In the genomic region with DNA sequence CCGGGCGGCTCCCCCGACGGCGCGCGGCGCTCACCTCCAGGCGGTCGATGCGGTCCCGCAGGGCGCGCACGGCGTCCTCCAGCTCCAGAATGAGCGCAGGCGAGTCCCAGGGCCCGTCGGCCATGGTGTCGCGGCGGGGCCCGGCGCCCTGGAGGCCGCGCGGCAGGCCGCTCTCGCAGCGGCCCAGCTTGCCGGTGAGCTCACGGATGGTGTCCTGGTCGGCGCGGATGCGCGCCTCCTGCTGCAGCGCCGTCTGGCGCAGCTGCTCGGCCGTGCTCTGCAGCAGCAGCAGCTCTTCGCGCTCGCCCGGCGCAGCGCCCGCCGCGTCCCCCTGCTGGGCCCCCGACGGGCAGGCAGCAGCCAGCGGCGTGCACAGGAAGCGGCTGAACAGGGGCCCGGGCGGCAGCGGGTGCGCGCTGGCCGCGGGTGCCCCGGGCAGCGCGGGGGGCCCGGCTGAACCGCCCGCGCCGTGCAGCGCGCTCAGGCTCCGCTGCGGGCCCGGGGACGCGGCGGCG, we compare ENCODE assay signal across 8 cellular contexts. TPM values are rescaled to one million over a fixed set of nuclear protein-coding genes. Genes with fewer than 3 reads are reported as not detected.
DNase-seq lines count a peak whose midpoint lies in the region; ATAC-seq, FAIRE-seq and TF ChIP-seq lines count a peak whose summit lies in the region.

No MANE protein-coding gene starts in this region.

- H4K20me1 ChIP-seq in GM23248 (ENCODE audit: insufficient read depth), result no peaks in the 10 kb centered on the region

- no peaks in the 10 kb centered on the region for H3K9me2 ChIP-seq in GM23248 (ENCODE audit: insufficient read depth)

- 0 out of 2 replicates have a peak, but pooled peaks cover 6% of the 10 kb centered on the region for H3F3A ChIP-seq in GM23248 (ENCODE audit: insufficient read depth)

- H3K9ac ChIP-seq in GM23248, result peak overlapping the region; percentile 59
- no peak overlapping the region for H3K9ac ChIP-seq in rectal smooth muscle tissue (ENCODE audit: low read length)

- H3K4me3 ChIP-seq in GM23248 (peak overlapping the region; percentile 65), heart right ventricle (peak overlapping the region; percentile 18 to 64 (median 50)), rectal smooth muscle tissue (ENCODE audit: low read length) (peak overlapping the region; percentile 26)

- no peaks in the 10 kb centered on the region for H3K79me2 ChIP-seq in GM23248 (ENCODE audit: insufficient read depth)

- peak; percentile 90 for ATAC-seq in activated naive CD8-positive, alpha-beta T cell treated with anti-CD3 and anti-CD28 coated beads, Interleukin-2, amount 10 ng/mL, durations not matched to agents 7 days and 5 days (ENCODE audit: low read depth)
- ATAC-seq in heart right ventricle (peak; percentile 53 to 80 (median 75)), HG03108 (IDR thresholded peaks at IDR 0.05; ENCODE audit: unreplicated experiment) (no peak), GM19351 (IDR thresholded peaks at IDR 0.05; ENCODE audit: unreplicated experiment) (no peak)

- H3K36me3 ChIP-seq in GM23248 (ENCODE audit: low read depth) (no peaks in the 10 kb centered on the region), heart right ventricle (no peaks in the 10 kb centered on the region), rectal smooth muscle tissue (ENCODE audit: control insufficient read depth, insufficient read depth, low read length) (no peaks in the 10 kb centered on the region)

- peak in 6 of 9 donors; percentile 9 to 58 (median 42) for TF ChIP-seq CTCF in heart right ventricle (IDR thresholded peaks at IDR 0.05)

- FAIRE-seq in RCC 7860 (lab: Jason Lieb, UNC), result no peak

- H3K4me2 ChIP-seq in GM23248 (ENCODE audit: unreplicated experiment), result peak overlapping the region; percentile 35

- DNase-seq in AG08396 (ENCODE audit: low spot score), result peak; percentile 84
- peak; percentile 86 for DNase-seq in GM23248
- DNase-seq in RCC 7860 (ENCODE audit: low spot score), result peak; percentile 47
- DNase-seq in activated naive CD8-positive, alpha-beta T cell treated with anti-CD3 and anti-CD28 coated beads, Interleukin-2, amount 10 ng/mL, durations not matched to agents 7 days and 5 days, result peak; percentile 74
- DNase-seq in heart right ventricle, result peak in 1 of 2 donors; percentile 60

- POLR2A ChIA-PET in activated naive CD8-positive, alpha-beta T cell treated with anti-CD3 and anti-CD28 coated beads, Interleukin-2, amount 10 ng/mL, durations not matched to agents 7 days and 5 days (lab: Charles Lee), result interaction anchor here (0.7 to 1.8 kb wide), 4 partner anchors 8 to 201 kb away, joined by 3 to 10 read pairs (median 3); partner anchors contain the start of gene SUN2

- intact Hi-C loops in heart right ventricle (cut with DNase I), result loop anchor here in 7 of 10 donors (2.0 to 10.0 kb wide), 8 partner anchors 46 to 76 kb away; partner anchors contain the start of gene DNAL4 (in 1 of the 7)

- in situ Hi-C loops in GM23248 (cut with MboI), result no loop called here

- peak overlapping the region; percentile 77; the same call in 1 of the 2 replicates for H2AFZ ChIP-seq in GM23248

- H3K4me1 Mint-ChIP-seq in activated naive CD8-positive, alpha-beta T cell treated with anti-CD3 and anti-CD28 coated beads, Interleukin-2, amount 10 ng/mL, durations not matched to agents 7 days and 5 days, result peaks cover 5% of the 10 kb centered on the region

- H3K27me3 ChIP-seq in GM23248 (replicated peaks; ENCODE audit: insufficient read depth), result no peaks in the 10 kb centered on the region; the same call in 1 of the 2 replicates
- H3K27me3 ChIP-seq in heart right ventricle, result peaks cover 0 to 66% (median 13%) of the 10 kb centered on the region in 7 donors
- H3K27me3 ChIP-seq in rectal smooth muscle tissue (ENCODE audit: control insufficient read depth, insufficient read depth, low read length), result peaks cover 20% of the 10 kb centered on the region

- no peak overlapping the region for H3K27ac Mint-ChIP-seq in activated naive CD8-positive, alpha-beta T cell treated with anti-CD3 and anti-CD28 coated beads, Interleukin-2, amount 10 ng/mL, durations not matched to agents 7 days and 5 days

- no peak overlapping the region for H3K4me3 Mint-ChIP-seq in activated naive CD8-positive, alpha-beta T cell treated with anti-CD3 and anti-CD28 coated beads, Interleukin-2, amount 10 ng/mL, durations not matched to agents 7 days and 5 days

- peaks cover 63% of the 10 kb centered on the region for H3K27me3 Mint-ChIP-seq in activated naive CD8-positive, alpha-beta T cell treated with anti-CD3 and anti-CD28 coated beads, Interleukin-2, amount 10 ng/mL, durations not matched to agents 7 days and 5 days

- H3K9me3 ChIP-seq in GM23248 (ENCODE audit: low read depth) (no peaks in the 10 kb centered on the region), heart right ventricle (no peaks in the 10 kb centered on the region)

- no peaks in the 10 kb centered on the region for H3K4me1 ChIP-seq in GM23248 (ENCODE audit: insufficient read depth)
- peaks cover 3 to 20% (median 12%) of the 10 kb centered on the region in 9 donors for H3K4me1 ChIP-seq in heart right ventricle
- peaks cover 2% of the 10 kb centered on the region for H3K4me1 ChIP-seq in rectal smooth muscle tissue (ENCODE audit: control insufficient read depth, insufficient read depth, low read length)

- no peaks in the 10 kb centered on the region for H3K36me3 Mint-ChIP-seq in activated naive CD8-positive, alpha-beta T cell treated with anti-CD3 and anti-CD28 coated beads, Interleukin-2, amount 10 ng/mL, durations not matched to agents 7 days and 5 days

- no peaks in the 10 kb centered on the region for H3K9me3 Mint-ChIP-seq in activated naive CD8-positive, alpha-beta T cell treated with anti-CD3 and anti-CD28 coated beads, Interleukin-2, amount 10 ng/mL, durations not matched to agents 7 days and 5 days

- 2 to 3% methylated on average over 70 to 75 of the region's 81 CpGs for WGBS in GM23248 (ENCODE audit: low coverage in 1 of 2, low lambda C conversion rate in 2 of 2, missing lambda C conversion rate in 2 of 2), 2 experiments
- 0 to 1% methylated on average over 70 to 81 of the region's 81 CpGs for WGBS in heart right ventricle, 2 donors

- H3K27ac ChIP-seq in GM23248 (no peak overlapping the region), heart right ventricle (peak overlapping the region in 8 of 10 donors; percentile 39 to 67 (median 60)), rectal smooth muscle tissue (ENCODE audit: low read depth, low read length) (peak overlapping the region; percentile 63)

RNA-seq across cellular contexts. Expression of gene NPTXR, which starts 0.6 kb away (rescaled TPM):
- total RNA-seq in GM23248 (2014; rRNA removed; shearing (Covaris generic)), result 2.7 and 4.2 TPM in 2 replicates
- 0.99 TPM in 2 replicates for polyA plus RNA-seq in GM23248 (2016; fragmentation: Nextera tagmentation; extraction: Ambion mirVana)
- total RNA-seq in activated naive CD8-positive, alpha-beta T cell treated with anti-CD3 and anti-CD28 coated beads, Interleukin-2, amount 10 ng/mL, durations not matched to agents 7 days and 5 days, result 1 to 10 TPM; 5.9 to 6.8 TPM
- total RNA-seq in heart right ventricle, result 10 to 100 TPM; 14.7 to 32.9 (median 24.0) TPM
- 1 to 10 TPM; 8.6 to 9.2 TPM for polyA plus RNA-seq in heart right ventricle

RNA-seq across cellular contexts. Expression of gene CBX6, which starts 28.8 kb away (rescaled TPM):
- total RNA-seq in GM23248 (2014; rRNA removed; shearing (Covaris generic)), result 52.1 and 52.7 TPM in 2 replicates
- polyA plus RNA-seq in GM23248 (2016; fragmentation: Nextera tagmentation; extraction: Ambion mirVana) (51.9 and 55.8 TPM in 2 replicates), heart right ventricle (10 to 100 TPM; 17.4 to 23.9 TPM)
- 10 to 100 TPM; 66.0 to 66.4 TPM for total RNA-seq in activated naive CD8-positive, alpha-beta T cell treated with anti-CD3 and anti-CD28 coated beads, Interleukin-2, amount 10 ng/mL, durations not matched to agents 7 days and 5 days
- 10 to 100 TPM; 28.2 to 49.1 (median 37.3) TPM for total RNA-seq in heart right ventricle

RNA-seq across cellular contexts. Expression of gene DNAL4, which starts 49.3 kb away (rescaled TPM):
- total RNA-seq in GM23248 (2014; rRNA removed; shearing (Covaris generic)), result 11.6 and 18.9 TPM in 2 replicates
- polyA plus RNA-seq in GM23248 (2016; fragmentation: Nextera tagmentation; extraction: Ambion mirVana), result 14.2 and 16.7 TPM in 2 replicates
- 10 to 100 TPM in 1 of 2 experiments, 1 to 10 TPM in 1; 9.3 to 12.0 TPM for total RNA-seq in activated naive CD8-positive, alpha-beta T cell treated with anti-CD3 and anti-CD28 coated beads, Interleukin-2, amount 10 ng/mL, durations not matched to agents 7 days and 5 days
- total RNA-seq in heart right ventricle, result 10 to 100 TPM in 4 of 10 donors, 1 to 10 TPM in 6; 8.3 to 11.7 (median 9.9) TPM
- 10 to 100 TPM in 1 of 2 donors, 1 to 10 TPM in 1; 7.7 to 10.7 TPM for polyA plus RNA-seq in heart right ventricle

Comparison
In these comparisons a context has a peak if more than half of its experiments do, and no peak if none do; other contexts are left out.
1. ATAC-seq: peak in activated naive CD8-positive, alpha-beta T cell treated with anti-CD3 and anti-CD28 coated beads, Interleukin-2, amount 10 ng/mL, durations not matched to agents 7 days and 5 days (single experiment) and heart right ventricle (8 of 8); none in HG03108 (single experiment) and GM19351 (single experiment).
2. Peak in every context shown above with its lines, with median percentiles within 50 percentile points of each other: H3K4me3 ChIP-seq.